Comparison of ENCODE assay signal across 8 cellular contexts in the genomic region with DNA sequence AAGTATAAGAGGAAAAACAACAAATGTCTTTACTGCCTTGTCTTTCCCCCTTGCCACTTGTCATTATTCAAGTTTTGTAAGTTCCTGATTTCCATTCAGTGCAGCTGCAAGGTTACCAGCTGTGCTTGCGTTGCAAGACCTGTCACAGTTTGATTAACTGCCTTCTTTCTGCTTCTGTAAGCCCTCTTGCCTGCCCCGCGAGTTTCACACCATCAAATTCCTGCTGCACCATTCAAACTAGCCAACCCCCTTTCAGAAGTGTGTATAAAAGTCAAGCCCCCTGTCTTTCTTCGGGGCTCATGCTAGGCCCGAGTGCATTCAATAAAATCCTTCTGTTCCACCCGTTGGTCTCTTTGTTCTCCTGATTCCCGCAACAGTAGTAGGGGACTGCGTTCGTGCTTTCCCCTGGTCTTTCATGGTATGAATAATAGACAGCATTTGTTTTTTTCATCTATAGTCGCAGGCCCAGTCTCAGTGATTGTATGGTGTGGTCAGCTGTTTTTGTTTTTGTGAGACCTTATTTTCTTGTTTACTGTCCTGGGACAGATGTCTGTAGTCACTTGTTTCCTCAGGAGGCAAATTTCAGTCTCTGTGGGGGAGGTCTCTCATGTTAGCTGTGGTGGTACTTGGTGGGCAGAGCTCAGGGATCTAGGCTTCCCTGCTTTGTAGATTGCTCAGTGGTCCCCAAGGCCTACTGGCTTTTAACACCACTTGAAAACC.
DNase-seq lines count a peak whose midpoint lies in the region; ATAC-seq, FAIRE-seq and TF ChIP-seq lines count a peak whose summit lies in the region.
"Not testable (repeated sequence)": the region's sequence is repeated elsewhere in the genome, so short reads cannot be mapped to it uniquely, and the experiment has no call there.

No MANE protein-coding gene starts in this region.

- H3K27ac ChIP-seq in A549 (peak overlapping the region in 1 of 2 experiments; percentile 57; a peak in 1 of 6 replicates), KMS-11 (peak overlapping the region; percentile 96), coronary artery (peak overlapping the region in 1 of 2 donors; percentile 92), gastrocnemius medialis (peak overlapping the region; percentile 41 to 88 (median 86))

- not testable (repeated sequence) for H3K9me3 ChIP-seq in A549, gastrocnemius medialis

- not testable (repeated sequence) for H4K20me1 ChIP-seq in KMS-11 (ENCODE audit: insufficient read depth)

- not testable (repeated sequence) for H3K4me1 Mint-ChIP-seq in activated T-cell treated with anti-CD3 and anti-CD28 coated beads, Interleukin-2, amount 50 U/mL, for 24 hours (ENCODE audit: low read depth)

- peak overlapping the region; percentile 100 for H3K27ac Mint-ChIP-seq in activated T-cell treated with anti-CD3 and anti-CD28 coated beads, Interleukin-2, amount 50 U/mL, for 24 hours

- H3K36me3 Mint-ChIP-seq in activated T-cell treated with anti-CD3 and anti-CD28 coated beads, Interleukin-2, amount 50 U/mL, for 24 hours (ENCODE audit: low read depth), result not testable (repeated sequence)

- H3K4me3 Mint-ChIP-seq in activated T-cell treated with anti-CD3 and anti-CD28 coated beads, Interleukin-2, amount 50 U/mL, for 24 hours, result peak overlapping the region; percentile 25

- TF ChIP-seq POLR2A in A549 (IDR thresholded peaks at IDR 0.05; ENCODE audit: low read length); gastrocnemius medialis (IDR thresholded peaks at IDR 0.05): not testable (repeated sequence)

- H3K4me2 ChIP-seq in A549 (peak overlapping the region; percentile 67), KMS-11 (peak overlapping the region; percentile 91)

- CTCF ChIA-PET in A549 (lab: Yijun Ruan, JAX), result not testable (repeated sequence)

- H2AFZ ChIP-seq in KMS-11 (ENCODE audit: low read depth), result peak overlapping the region; percentile 50

- H3K27me3 Mint-ChIP-seq in activated T-cell treated with anti-CD3 and anti-CD28 coated beads, Interleukin-2, amount 50 U/mL, for 24 hours, result not testable (repeated sequence)

- FAIRE-seq in A549 (lab: Jason Lieb, UNC), result not testable (repeated sequence)

- not testable (repeated sequence) for DNase-seq in A549 (ENCODE audit: low read depth in 1 of 2, low spot score in 1 of 2); coronary artery (ENCODE audit: low spot score); left colon; gastrocnemius medialis
- peak; percentile 64 for DNase-seq in RPMI7951 (ENCODE audit: low read depth)
- peak; percentile 57 for DNase-seq in activated T-cell treated with anti-CD3 and anti-CD28 coated beads, Interleukin-2, amount 50 U/mL, for 24 hours

- POLR2A ChIA-PET in A549 (lab: Yijun Ruan, JAX), result interaction anchor here (0.7 to 1.1 kb wide), 3 partner anchors 11 to 697 kb away, joined by 8 to 55 read pairs (median 10); no protein-coding TSS in a partner anchor

- TF ChIP-seq RAD21 in A549 (conservative IDR thresholded peaks at IDR 0.05 in 1 of 2, IDR thresholded peaks at IDR 0.05 in 1 of 2), result not testable (repeated sequence)

- H3K9ac ChIP-seq in KMS-11, result peak overlapping the region; percentile 47

- in situ Hi-C loops in gastrocnemius medialis (cut with MboI; ENCODE audit: low sequenced_read_pairs in 4 of 4), result not testable (repeated sequence)

- ATAC-seq in A549, gastrocnemius medialis: not testable (repeated sequence)
- ATAC-seq in GM18861 (IDR thresholded peaks at IDR 0.05; ENCODE audit: unreplicated experiment) (peak; percentile 35), left colon (peak; percentile 8)

- H3K4me3 ChIP-seq in A549; KMS-11 (IDR thresholded peaks at IDR 0.05; ENCODE audit: insufficient read depth, low read depth, low read length): not testable (repeated sequence)
- peak overlapping the region; percentile 67 for H3K4me3 ChIP-seq in coronary artery
- peak overlapping the region in 1 of 4 donors; percentile 66 for H3K4me3 ChIP-seq in gastrocnemius medialis

- not testable (repeated sequence) for H3K4me1 ChIP-seq in A549, gastrocnemius medialis
- H3K4me1 ChIP-seq in KMS-11 (ENCODE audit: low read depth, poor library complexity, severe bottlenecking), result peaks cover 15% of the 10 kb centered on the region

- H3K9me3 Mint-ChIP-seq in activated T-cell treated with anti-CD3 and anti-CD28 coated beads, Interleukin-2, amount 50 U/mL, for 24 hours, result not testable (repeated sequence)

- H3K27me3 ChIP-seq in KMS-11 (ENCODE audit: insufficient read depth, low read depth); gastrocnemius medialis: not testable (repeated sequence)

- not testable (repeated sequence) for TF ChIP-seq EP300 in A549 (IDR thresholded peaks at IDR 0.05)

- not testable (repeated sequence) for TF ChIP-seq CTCF in A549 (IDR thresholded peaks at IDR 0.05); KMS-11 (conservative IDR thresholded peaks at IDR 0.05; ENCODE audit: low read depth, low read length); coronary artery (IDR thresholded peaks at IDR 0.05); gastrocnemius medialis (IDR thresholded peaks at IDR 0.05 in 4 of 5, conservative IDR thresholded peaks at IDR 0.05 in 1 of 5)

- H3K79me2 ChIP-seq in KMS-11 (ENCODE audit: insufficient read depth, low read depth), result not testable (repeated sequence)

- intact Hi-C loops in left colon (cut with DNase I, micrococcal nuclease); gastrocnemius medialis (cut with DNase I; ENCODE audit: low total_unique reads): not testable (repeated sequence)

- H3K36me3 ChIP-seq in KMS-11 (ENCODE audit: insufficient read depth); gastrocnemius medialis: not testable (repeated sequence)

- 55% methylated on average over 9 of the region's 10 CpGs for WGBS in A549 (ENCODE audit: missing lambda C conversion rate)
